Comparison of ENCODE assay signal across 4 cellular contexts in the genomic region with DNA sequence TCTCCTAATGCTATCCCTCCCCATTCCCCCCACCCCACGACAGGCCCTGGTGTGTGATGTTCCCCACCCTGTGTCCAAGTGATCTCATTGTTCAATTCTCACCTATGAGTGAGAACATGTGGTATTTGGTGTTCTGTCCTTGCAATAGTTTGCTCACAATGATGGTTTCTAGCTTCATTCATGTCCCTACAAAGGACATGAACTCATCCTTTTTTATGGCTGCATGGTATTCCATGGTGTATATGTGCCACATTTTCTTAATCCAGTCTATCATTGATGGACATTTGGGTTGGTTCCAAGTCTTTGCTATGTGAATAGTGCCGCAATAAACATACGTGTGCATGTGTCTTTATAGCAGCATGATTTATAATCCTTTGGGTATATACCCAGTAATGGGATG. TPM values are rescaled to one million over a fixed set of nuclear protein-coding genes. Genes with fewer than 3 reads are reported as not detected.
"Had no signal": no experiment of that assay in that cellular context is flagged by ENCODE, and none has a peak within 500 bp of the region (broad histone marks: within the 10 kb centered on the region; RNA-seq: fewer than 3 reads in every experiment).

No MANE protein-coding gene starts in this region.

RNA-seq across cellular contexts. Expression of gene ANKRD34B, which starts 10.2 kb away (rescaled TPM):
- total RNA-seq: LHCN-M2, M059J, MCF 10A, NCI-H460 had no signal
